ENCODE assay signal across 9 cellular contexts in genomic region chr12:106118-106561, GRCh38. TPM values are rescaled to one million over a fixed set of nuclear protein-coding genes. Genes with fewer than 3 reads are reported as not detected.
DNase-seq lines count a peak whose midpoint lies in the region; ATAC-seq and TF ChIP-seq lines count a peak whose summit lies in the region.
"Had no signal": no experiment of that assay in that cellular context is flagged by ENCODE, and none has a peak within 500 bp of the region (broad histone marks: within the 10 kb centered on the region; RNA-seq: fewer than 3 reads in every experiment).

No MANE protein-coding gene starts in this region.

- peak; percentile 79 for ATAC-seq in GM21367 (IDR thresholded peaks at IDR 0.05; ENCODE audit: unreplicated experiment)
- peak; percentile 62 for ATAC-seq in HG03469 (IDR thresholded peaks at IDR 0.05; ENCODE audit: unreplicated experiment)

- no peak overlapping the region for H3K4me3 ChIP-seq in GM12865 (ENCODE audit: low read depth, low read length)

- DNase-seq in GM12865 (ENCODE audit: low read depth) (peak; percentile 91), dermis blood vessel endothelial cell (peak; percentile 13), OCI-M2 (lab: John Stamatoyannopoulos, UW; ENCODE audit: unreplicated experiment) (no peak), inferior parietal cortex (ENCODE audit: extremely low spot score) (no peak), NCI-H1694 treated with DMSO at 0.1 percent for 48 hours (lab: John Stamatoyannopoulos, UW) (no peak)
- DNase-seq in NK-92 treated with Interleukin-12 subunit alpha and Interleukin-12 subunit beta, amount 100 ng/mL, for 24 hours (lab: John Stamatoyannopoulos, UW): no peak

- TF ChIP-seq CTCF in GM12865 (IDR thresholded peaks at IDR 0.05; ENCODE audit: insufficient read depth, low read depth, low read length, missing control alignments): peak; percentile 56

RNA-seq across cellular contexts. Expression of gene IQSEC3, which starts 39.6 kb away (rescaled TPM):
- total RNA-seq in dermis blood vessel endothelial cell: under 0.01 and 0.05 TPM in 2 replicates
- total RNA-seq: pulmonary artery endothelial cell had no signal

Comparison
In these comparisons a context has a peak if more than half of its experiments do, and no peak if none do; other contexts are left out.
1. DNase-seq: peak in GM12865 (single experiment) and dermis blood vessel endothelial cell (single experiment); none in OCI-M2 (single experiment), inferior parietal cortex (single experiment), NCI-H1694 treated with DMSO at 0.1 percent for 48 hours (single experiment) and NK-92 treated with Interleukin-12 subunit alpha and Interleukin-12 subunit beta, amount 100 ng/mL, for 24 hours (single experiment).